15 cellular contexts compared by ENCODE assay signal in the genomic region with DNA sequence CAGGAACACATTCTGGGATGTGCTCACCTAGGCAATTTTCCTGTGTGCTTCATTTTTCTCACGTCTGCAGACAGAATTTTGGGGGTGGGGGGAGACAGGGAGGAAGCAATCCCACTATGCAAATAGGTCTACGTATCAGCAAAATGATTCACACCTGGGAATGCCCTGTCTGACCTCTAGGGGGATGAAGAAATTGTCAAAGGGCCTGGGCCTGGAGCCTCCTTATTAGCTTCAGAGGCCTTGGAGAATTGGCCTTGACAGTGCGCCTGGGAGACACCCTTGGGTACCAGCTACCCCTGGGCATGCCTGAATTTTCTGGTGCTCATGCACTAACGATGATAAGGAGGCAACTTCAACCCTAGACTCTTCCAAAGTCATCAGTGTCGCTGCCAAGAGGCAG.
DNase-seq lines count a peak whose midpoint lies in the region; ATAC-seq, FAIRE-seq and TF ChIP-seq lines count a peak whose summit lies in the region.
"Had no signal": no experiment of that assay in that cellular context is flagged by ENCODE, and none has a peak within 500 bp of the region (broad histone marks: within the 10 kb centered on the region; RNA-seq: fewer than 3 reads in every experiment).

No MANE protein-coding gene starts in this region.

- peaks cover 2% of the 10 kb centered on the region for H3K9me1 ChIP-seq in K562 (ENCODE audit: control insufficient read depth, insufficient read depth, low read length)

- H3K27ac Mint-ChIP-seq in MCF 10A (ENCODE audit: low read depth, unreplicated experiment): no peak overlapping the region
- H3K27ac Mint-ChIP-seq: activated CD4-positive, alpha-beta memory T cell treated with anti-CD3 and anti-CD28 coated beads, Interleukin-2, amount 10 ng/mL, durations not matched to agents 7 days and 5 days; T-helper 17 cell had no signal

- H3K27me3 ChIP-seq in breast epithelium (peaks cover 0 to 18% of the 10 kb centered on the region in 2 donors), K562 (ENCODE audit: control insufficient read depth in 2 of 2, insufficient read depth in 2 of 2, low read length in 2 of 2) (no peaks in the 10 kb centered on the region)

- CTCF ChIA-PET in MCF 10A (lab: Yijun Ruan, JAX): interaction anchor here (0.7 to 12.8 kb wide), 13 partner anchors 9 to 661 kb away, joined by 3 to 339 read pairs (median 3); no protein-coding TSS in a partner anchor
- CTCF ChIA-PET in K562 (lab: Yijun Ruan, JAX; ENCODE audit: low intra/inter-chr PET ratio): no interaction called here

- H3K9me3 ChIP-seq in breast epithelium: no peaks in the 10 kb centered on the region
- no peaks in the 10 kb centered on the region for H3K9me3 ChIP-seq in K562 (replicated peaks; ENCODE audit: control insufficient read depth, insufficient read depth, low read depth, low read length)
- H3K9me3 ChIP-seq: spleen had no signal

- H3K4me1 ChIP-seq in breast epithelium (no peaks in the 10 kb centered on the region), K562 (replicated peaks in 1 of 2; ENCODE audit: control insufficient read depth in 2 of 2, insufficient read depth in 2 of 2, low read length in 2 of 2) (no peaks in the 10 kb centered on the region)
- H3K4me1 ChIP-seq: spleen had no signal

- no peak for TF ChIP-seq EP300 in K562 (IDR thresholded peaks at IDR 0.05; ENCODE audit: low read length)

- TF ChIP-seq RAD21 in K562 (CRISPR knock-in tag; conservative IDR thresholded peaks at IDR 0.05 in 1 of 2, IDR thresholded peaks at IDR 0.05 in 1 of 2): no peak

- no peaks in the 10 kb centered on the region for H3K27me3 Mint-ChIP-seq in MCF 10A (ENCODE audit: insufficient read depth, unreplicated experiment)
- H3K27me3 Mint-ChIP-seq: activated CD4-positive, alpha-beta memory T cell treated with anti-CD3 and anti-CD28 coated beads, Interleukin-2, amount 10 ng/mL, durations not matched to agents 7 days and 5 days; T-helper 17 cell had no signal

- H3K4me1 Mint-ChIP-seq in MCF 10A (ENCODE audit: insufficient read depth, unreplicated experiment): peaks cover 8% of the 10 kb centered on the region
- H3K4me1 Mint-ChIP-seq: activated CD4-positive, alpha-beta memory T cell treated with anti-CD3 and anti-CD28 coated beads, Interleukin-2, amount 10 ng/mL, durations not matched to agents 7 days and 5 days; T-helper 17 cell had no signal

- H3K36me3 ChIP-seq in breast epithelium (no peaks in the 10 kb centered on the region), K562 (ENCODE audit: control insufficient read depth, insufficient read depth, low read length) (no peaks in the 10 kb centered on the region)
- H3K36me3 ChIP-seq: spleen had no signal

- intact Hi-C loops in MCF 10A (cut with micrococcal nuclease): loop anchor here (2.0 to 10.0 kb wide), 2 partner anchors 165 to 297 kb away; no protein-coding TSS in a partner anchor
- intact Hi-C loops in breast epithelium (cut with DNase I; ENCODE audit: low total_unique reads): no loop called here
- intact Hi-C loops in K562 (cut with micrococcal nuclease): loop anchor here (2.0 kb wide), 1 partner anchor 559 kb away; no protein-coding TSS in a partner anchor

- H3K4me3 ChIP-seq in breast epithelium (no peak overlapping the region), K562 (no peak overlapping the region)
- H3K4me3 ChIP-seq: spleen had no signal

- no peak overlapping the region for H3K9ac ChIP-seq in K562 (ENCODE audit: insufficient read depth in 1 of 2, low read depth in 2 of 2, low read length in 2 of 2)

- in situ Hi-C loops in K562 (cut with MboI): no loop called here

- no peak overlapping the region for H3K4me2 ChIP-seq in K562 (ENCODE audit: insufficient read depth, low read length)

- TF ChIP-seq POLR2A in breast epithelium (IDR thresholded peaks at IDR 0.05): no peak
- no peak for TF ChIP-seq POLR2A in K562 (conservative IDR thresholded peaks at IDR 0.05)

- BruUV-seq in MCF 10A (replicated peaks; lab: Mats Ljungman, UMichigan) (no TSS peak), K562 (replicated peaks; lab: Mats Ljungman, UMichigan) (no TSS peak)

- WGBS in K562 (ENCODE audit: insufficient coverage, low coverage, missing lambda C conversion rate): 0% methylated on average over 4 of the region's 5 CpGs

- H3K4me3 Mint-ChIP-seq in MCF 10A (ENCODE audit: unreplicated experiment): no peak overlapping the region
- H3K4me3 Mint-ChIP-seq: activated CD4-positive, alpha-beta memory T cell treated with anti-CD3 and anti-CD28 coated beads, Interleukin-2, amount 10 ng/mL, durations not matched to agents 7 days and 5 days; T-helper 17 cell had no signal

- H3K79me2 ChIP-seq in K562 (ENCODE audit: control insufficient read depth, insufficient read depth, low read length): no peaks in the 10 kb centered on the region

- no peaks in the 10 kb centered on the region for H4K20me1 ChIP-seq in K562 (replicated peaks; ENCODE audit: control insufficient read depth, insufficient read depth, low read length)

- FAIRE-seq in K562 (lab: Jason Lieb, UNC) (no peak), urothelium cell line (lab: Jason Lieb, UNC) (no peak)

- H2AFZ ChIP-seq in K562 (ENCODE audit: low read depth, low read length): no peak overlapping the region

- no peaks in the 10 kb centered on the region for H3K36me3 Mint-ChIP-seq in MCF 10A (ENCODE audit: insufficient read depth, unreplicated experiment)

- H3K27ac ChIP-seq in breast epithelium: no peak overlapping the region
- no peak overlapping the region for H3K27ac ChIP-seq in K562 (ENCODE audit: extremely low read depth, low read depth, low read length)
- H3K27ac ChIP-seq: spleen had no signal

- DNase-seq in MCF 10A (ENCODE audit: unreplicated experiment) (peak; percentile 36), breast epithelium (ENCODE audit: low spot score in 2 of 2) (no peak), K562 (ENCODE audit: extremely low read depth in 1 of 4, low spot score in 3 of 4) (peak in 3 of 4 experiments; percentile 2 to 12 (median 10)), urothelium cell line (ENCODE audit: low spot score) (peak; percentile 18), NCI-H345 (lab: John Stamatoyannopoulos, UW) (no peak)
- DNase-seq in activated CD4-positive, alpha-beta T cell treated with anti-CD3 and anti-CD28 coated beads, Interleukin-2, amount 50 U/mL, for 48 hours: no peak
- DNase-seq: activated CD4-positive, alpha-beta memory T cell treated with anti-CD3 and anti-CD28 coated beads, Interleukin-2, amount 10 ng/mL, durations not matched to agents 7 days and 5 days; activated naive CD4-positive, alpha-beta T cell treated with Interleukin-2 at 50 U/mL for 16 hours; caudate nucleus; MV-4-11; spleen; T-helper 17 cell had no signal

- POLR2A ChIA-PET in MCF 10A (lab: Yijun Ruan, JAX) (interaction anchor here (1.6 kb wide), 1 partner anchor 530 kb away, joined by 3 read pairs; no protein-coding TSS in a partner anchor), K562 (lab: Yijun Ruan, JAX) (interaction anchor here (0.8 kb wide), 1 partner anchor 9 kb away, joined by 4 read pairs; no protein-coding TSS in a partner anchor)

- ATAC-seq in HG03175 (IDR thresholded peaks at IDR 0.05; ENCODE audit: unreplicated experiment) (peak; percentile 40), K562 (no peak), GM18861 (IDR thresholded peaks at IDR 0.05; ENCODE audit: unreplicated experiment) (no peak)
- ATAC-seq: esophagus mucosa, T-helper 17 cell had no signal

- H3K9me3 Mint-ChIP-seq in MCF 10A (ENCODE audit: unreplicated experiment): no peaks in the 10 kb centered on the region
- H3K9me3 Mint-ChIP-seq: activated CD4-positive, alpha-beta memory T cell treated with anti-CD3 and anti-CD28 coated beads, Interleukin-2, amount 10 ng/mL, durations not matched to agents 7 days and 5 days had no signal

- TF ChIP-seq CTCF in MCF 10A (IDR thresholded peaks at IDR 0.05; ENCODE audit: unreplicated experiment): peak; percentile 32
- no peak for TF ChIP-seq CTCF in breast epithelium (IDR thresholded peaks at IDR 0.05)
- TF ChIP-seq CTCF in K562 (IDR thresholded peaks at IDR 0.05 in 2 of 3, conservative IDR thresholded peaks at IDR 0.05 in 1 of 3; ENCODE audit: insufficient read depth in 2 of 3, low read depth in 1 of 3, low read length in 3 of 3): 0 out of 6 replicates have a peak, but pooled peaks of 1 of the 3 experiments have one; percentile 20

TF ChIP-seq in K562, 482 proteins besides CTCF, POLR2A, EP300 and RAD21:
- TF ChIP-seq ZFX (CRISPR knock-in tag; IDR thresholded peaks at IDR 0.05) (no peak), RBM22 (IDR thresholded peaks at IDR 0.05; ENCODE audit: low read depth, low read length, poor library complexity, severe bottlenecking) (no peak)
- TF ChIP-seq, protein P1, sequence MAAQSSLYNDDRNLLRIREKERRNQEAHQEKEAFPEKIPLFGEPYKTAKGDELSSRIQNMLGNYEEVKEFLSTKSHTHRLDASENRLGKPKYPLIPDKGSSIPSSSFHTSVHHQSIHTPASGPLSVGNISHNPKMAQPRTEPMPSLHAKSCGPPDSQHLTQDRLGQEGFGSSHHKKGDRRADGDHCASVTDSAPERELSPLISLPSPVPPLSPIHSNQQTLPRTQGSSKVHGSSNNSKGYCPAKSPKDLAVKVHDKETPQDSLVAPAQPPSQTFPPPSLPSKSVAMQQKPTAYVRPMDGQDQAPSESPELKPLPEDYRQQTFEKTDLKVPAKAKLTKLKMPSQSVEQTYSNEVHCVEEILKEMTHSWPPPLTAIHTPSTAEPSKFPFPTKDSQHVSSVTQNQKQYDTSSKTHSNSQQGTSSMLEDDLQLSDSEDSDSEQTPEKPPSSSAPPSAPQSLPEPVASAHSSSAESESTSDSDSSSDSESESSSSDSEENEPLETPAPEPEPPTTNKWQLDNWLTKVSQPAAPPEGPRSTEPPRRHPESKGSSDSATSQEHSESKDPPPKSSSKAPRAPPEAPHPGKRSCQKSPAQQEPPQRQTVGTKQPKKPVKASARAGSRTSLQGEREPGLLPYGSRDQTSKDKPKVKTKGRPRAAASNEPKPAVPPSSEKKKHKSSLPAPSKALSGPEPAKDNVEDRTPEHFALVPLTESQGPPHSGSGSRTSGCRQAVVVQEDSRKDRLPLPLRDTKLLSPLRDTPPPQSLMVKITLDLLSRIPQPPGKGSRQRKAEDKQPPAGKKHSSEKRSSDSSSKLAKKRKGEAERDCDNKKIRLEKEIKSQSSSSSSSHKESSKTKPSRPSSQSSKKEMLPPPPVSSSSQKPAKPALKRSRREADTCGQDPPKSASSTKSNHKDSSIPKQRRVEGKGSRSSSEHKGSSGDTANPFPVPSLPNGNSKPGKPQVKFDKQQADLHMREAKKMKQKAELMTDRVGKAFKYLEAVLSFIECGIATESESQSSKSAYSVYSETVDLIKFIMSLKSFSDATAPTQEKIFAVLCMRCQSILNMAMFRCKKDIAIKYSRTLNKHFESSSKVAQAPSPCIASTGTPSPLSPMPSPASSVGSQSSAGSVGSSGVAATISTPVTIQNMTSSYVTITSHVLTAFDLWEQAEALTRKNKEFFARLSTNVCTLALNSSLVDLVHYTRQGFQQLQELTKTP (IDR thresholded peaks at IDR 0.05; ENCODE audit: low read depth in 1 of 2, partially characterized antibody in 2 of 2): no peak

Comparison
In these comparisons a context has a peak if more than half of its experiments do, and no peak if none do; other contexts are left out.
1. DNase-seq: peak in MCF 10A (single experiment), K562 (3 of 4) and urothelium cell line (single experiment); none in breast epithelium (0 of 2), NCI-H345 (single experiment) and activated CD4-positive, alpha-beta T cell treated with anti-CD3 and anti-CD28 coated beads, Interleukin-2, amount 50 U/mL, for 48 hours (0 of 2).